ENCODE assay signal across 7 cellular contexts in genomic region chr6:14638932-14639875, GRCh38.
A peak's percentile ranks its signal among the peaks of the same experiment; 100 is the strongest.
DNase-seq lines count a peak whose midpoint lies in the region; ATAC-seq and TF ChIP-seq lines count a peak whose summit lies in the region.

No MANE protein-coding gene starts in this region.

- peak overlapping the region; percentile 17 for H3K4me3 ChIP-seq in brain microvascular endothelial cell (ENCODE audit: low read depth, low read length)

- H3K36me3 ChIP-seq in brain microvascular endothelial cell (replicated peaks) = no peaks in the 10 kb centered on the region

- no peaks in the 10 kb centered on the region for H3K27me3 ChIP-seq in brain microvascular endothelial cell (replicated peaks)

- no peak overlapping the region for H3K27ac ChIP-seq in brain microvascular endothelial cell

- in situ Hi-C loops in brain microvascular endothelial cell (cut with HindIII; ENCODE audit: low pct_ligation_motif_present, low sequenced_read_pairs) = no loop called here

- ATAC-seq in GM18861 (IDR thresholded peaks at IDR 0.05; ENCODE audit: unreplicated experiment) (peak; percentile 50), HG02973 (IDR thresholded peaks at IDR 0.05; ENCODE audit: unreplicated experiment) (no peak)

- TF ChIP-seq CTCF in brain microvascular endothelial cell (IDR thresholded peaks at IDR 0.05; ENCODE audit: low read depth, low read length, missing control alignments) = no peak

- DNase-seq in NCI-H1417 treated with DMSO at 0.1 percent for 48 hours (lab: John Stamatoyannopoulos, UW) (peak; percentile 27), brain microvascular endothelial cell (peak; percentile 22), left kidney (ENCODE audit: low read depth, low spot score) (peak; percentile 57), NK-92 (lab: John Stamatoyannopoulos, UW; ENCODE audit: unreplicated experiment) (no peak)
- no peak for DNase-seq in activated CD4-positive, CD25-positive, alpha-beta regulatory T cell (lab: John Stamatoyannopoulos, UW)

Comparison
In these comparisons a context has a peak if more than half of its experiments do, and no peak if none do; other contexts are left out.
1. DNase-seq: peak in NCI-H1417 treated with DMSO at 0.1 percent for 48 hours (single experiment), brain microvascular endothelial cell (single experiment) and left kidney (single experiment); none in NK-92 (single experiment) and activated CD4-positive, CD25-positive, alpha-beta regulatory T cell (0 of 4).